ENCODE assay signal across 8 cellular contexts in the genomic region with DNA sequence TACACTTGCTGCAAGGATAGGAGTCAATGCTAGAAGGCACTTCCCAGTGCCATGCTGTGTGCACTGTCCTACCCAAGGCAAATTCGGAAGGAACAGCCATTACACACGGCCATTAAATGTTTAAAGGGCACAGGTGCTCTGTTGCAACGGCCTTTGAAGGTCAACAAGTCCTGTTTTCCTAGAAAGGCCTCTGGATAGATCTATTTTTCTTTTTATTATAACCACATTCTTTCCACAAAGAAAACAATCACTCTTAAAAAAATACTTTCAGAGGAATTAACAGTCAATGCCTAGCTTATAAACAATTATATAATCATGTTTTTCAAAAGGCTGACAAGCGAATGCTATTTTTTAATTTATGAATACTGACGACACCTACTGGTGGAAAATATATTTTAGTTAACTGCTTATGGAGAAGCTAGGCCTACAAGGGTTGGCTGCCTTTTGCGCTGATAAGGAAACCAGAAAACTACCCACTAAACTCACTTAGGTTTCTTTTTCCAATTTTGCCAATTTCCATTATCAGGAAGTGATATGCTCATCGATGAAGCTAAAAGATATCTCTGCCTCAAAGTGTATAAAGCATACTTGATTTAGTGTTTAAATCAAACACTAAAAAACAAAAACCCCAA. TPM values are rescaled to one million over a fixed set of nuclear protein-coding genes. Genes with fewer than 3 reads are reported as not detected.
A peak's percentile ranks its signal among the peaks of the same experiment; 100 is the strongest.
DNase-seq lines count a peak whose midpoint lies in the region; ATAC-seq and TF ChIP-seq lines count a peak whose summit lies in the region.

No MANE protein-coding gene starts in this region.

- H3K9me3 Mint-ChIP-seq in stimulated activated naive B cell treated with anti-CD40 and anti-IgM and Interleukin-4, amounts not matched to agents 10 μg/mL and 1 μg/mL and 100 μg/mL, for 72 hours: no peaks in the 10 kb centered on the region

- BruUV-seq in mammary epithelial cell (replicated peaks; lab: Mats Ljungman, UMichigan): no TSS peak

- H3K79me2 ChIP-seq in mammary epithelial cell (ENCODE audit: insufficient read depth, low read length): peaks cover 72% of the 10 kb centered on the region

- peak; percentile 27 for DNase-seq in DMS53 treated with DMSO at 0.1 percent for 48 hours (lab: John Stamatoyannopoulos, UW; ENCODE audit: unreplicated experiment)
- DNase-seq in KBM-7: peak; percentile 88
- peak in 1 of 3 donors; percentile 27 for DNase-seq in Peyer's patch
- DNase-seq in mammary epithelial cell: peak; percentile 63
- no peak for DNase-seq in kidney epithelial cell (ENCODE audit: low read depth)
- DNase-seq in stimulated activated naive B cell treated with anti-CD40 and anti-IgM and Interleukin-4, amounts not matched to agents 10 μg/mL and 1 μg/mL and 100 μg/mL, for 72 hours: no peak

- no peaks in the 10 kb centered on the region for H3K9me3 ChIP-seq in Peyer's patch
- no peaks in the 10 kb centered on the region for H3K9me3 ChIP-seq in mammary epithelial cell (replicated peaks; ENCODE audit: insufficient read depth, low read length)

- H3K4me3 ChIP-seq in Peyer's patch: peak overlapping the region; percentile 6 to 68 (median 10)
- H3K4me3 ChIP-seq in mammary epithelial cell (replicated peaks in 1 of 3; ENCODE audit: insufficient read depth in 1 of 3, low read depth in 2 of 3, low read length in 3 of 3): peak overlapping the region; percentile 29 to 72 (median 57)
- peak overlapping the region; percentile 27 for H3K4me3 ChIP-seq in kidney epithelial cell (ENCODE audit: low read depth, low read length)

- H3K9ac ChIP-seq in mammary epithelial cell (ENCODE audit: insufficient read depth, low read length): peak overlapping the region; percentile 72

- peaks cover 0 to 1% of the 10 kb centered on the region in 2 donors for H3K36me3 Mint-ChIP-seq in stimulated activated naive B cell treated with anti-CD40 and anti-IgM and Interleukin-4, amounts not matched to agents 10 μg/mL and 1 μg/mL and 100 μg/mL, for 72 hours

- H3K27ac Mint-ChIP-seq in stimulated activated naive B cell treated with anti-CD40 and anti-IgM and Interleukin-4, amounts not matched to agents 10 μg/mL and 1 μg/mL and 100 μg/mL, for 72 hours: no peak overlapping the region

- H3K27me3 Mint-ChIP-seq in stimulated activated naive B cell treated with anti-CD40 and anti-IgM and Interleukin-4, amounts not matched to agents 10 μg/mL and 1 μg/mL and 100 μg/mL, for 72 hours: no peaks in the 10 kb centered on the region

- H3K36me3 ChIP-seq in Peyer's patch: no peaks in the 10 kb centered on the region
- H3K36me3 ChIP-seq in mammary epithelial cell (ENCODE audit: insufficient read depth, low read length): no peaks in the 10 kb centered on the region
- H3K36me3 ChIP-seq in kidney epithelial cell (ENCODE audit: control insufficient read depth, insufficient read depth, low read length): no peaks in the 10 kb centered on the region

- no peaks in the 10 kb centered on the region for H4K20me1 ChIP-seq in mammary epithelial cell (ENCODE audit: insufficient read depth, low read length)

- WGBS in mammary epithelial cell (ENCODE audit: low coverage, missing lambda C conversion rate): 0% methylated on average over 7 of the region's 7 CpGs

- H3K4me3 Mint-ChIP-seq in stimulated activated naive B cell treated with anti-CD40 and anti-IgM and Interleukin-4, amounts not matched to agents 10 μg/mL and 1 μg/mL and 100 μg/mL, for 72 hours: peak overlapping the region; percentile 67 to 74

- no peak for TF ChIP-seq POLR2A in Peyer's patch (IDR thresholded peaks at IDR 0.05)

- ATAC-seq in stimulated activated naive B cell treated with anti-CD40 and anti-IgM and Interleukin-4, amounts not matched to agents 10 μg/mL and 1 μg/mL and 100 μg/mL, for 72 hours (replicated peaks): peak; percentile 10 to 11
- ATAC-seq in HG02623 (IDR thresholded peaks at IDR 0.05; ENCODE audit: unreplicated experiment) (no peak), HG03025 (IDR thresholded peaks at IDR 0.05; ENCODE audit: low FRiP score, unreplicated experiment) (no peak)

- peaks cover 0 to 15% (median 8%) of the 10 kb centered on the region in 4 donors for H3K4me1 ChIP-seq in Peyer's patch
- H3K4me1 ChIP-seq in mammary epithelial cell (ENCODE audit: insufficient read depth, low read length): peaks cover 34% of the 10 kb centered on the region

- H3K27ac ChIP-seq in Peyer's patch: peak overlapping the region; percentile 59 to 84 (median 78)
- H3K27ac ChIP-seq in mammary epithelial cell (ENCODE audit: insufficient read depth, low read depth, low read length): peak overlapping the region; percentile 80

- peaks cover 19 to 37% of the 10 kb centered on the region in 2 donors for H3K4me1 Mint-ChIP-seq in stimulated activated naive B cell treated with anti-CD40 and anti-IgM and Interleukin-4, amounts not matched to agents 10 μg/mL and 1 μg/mL and 100 μg/mL, for 72 hours

- peak overlapping the region; percentile 83 for H3K4me2 ChIP-seq in mammary epithelial cell (ENCODE audit: insufficient read depth, low read depth, low read length)

- TF ChIP-seq CTCF in Peyer's patch (IDR thresholded peaks at IDR 0.05) (peak; percentile 64 to 91 (median 77)), mammary epithelial cell (conservative IDR thresholded peaks at IDR 0.05 in 1 of 2, IDR thresholded peaks at IDR 0.05 in 1 of 2; ENCODE audit: extremely low read depth in 1 of 2, insufficient read depth in 1 of 2, low read depth in 1 of 2, low read length in 2 of 2) (peak; percentile 52 to 56), kidney epithelial cell (IDR thresholded peaks at IDR 0.05; ENCODE audit: insufficient read depth, low read length, poor library complexity, severe bottlenecking) (peak; percentile 31)

- no peaks in the 10 kb centered on the region for H3K27me3 ChIP-seq in Peyer's patch
- H3K27me3 ChIP-seq in mammary epithelial cell (ENCODE audit: insufficient read depth, low read length): no peaks in the 10 kb centered on the region
- no peaks in the 10 kb centered on the region for H3K27me3 ChIP-seq in kidney epithelial cell (ENCODE audit: control insufficient read depth, insufficient read depth, low read length)

- in situ Hi-C loops in KBM-7 (cut with MboI; ENCODE audit: low pct_unique_long_range_greater_than_20kb, low sequenced_read_pairs) (no loop called here), mammary epithelial cell (cut with MboI; ENCODE audit: low sequenced_read_pairs in 2 of 2) (loop anchor here (10.0 kb wide), 1 partner anchor 95 kb away; no protein-coding TSS in a partner anchor)

- H2AFZ ChIP-seq in mammary epithelial cell (ENCODE audit: low read depth, low read length): no peak overlapping the region

- dilution Hi-C loops in mammary epithelial cell (cut with HindIII; ENCODE audit: low sequenced_read_pairs): no loop called here

- CTCF ChIA-PET in mammary epithelial cell (lab: Charles Lee; ENCODE audit: low non-redundant PET): interaction anchor here (0.7 to 1.7 kb wide), 5 partner anchors 15 to 97 kb away, joined by 3 to 6 read pairs (median 4); no protein-coding TSS in a partner anchor

- intact Hi-C loops in mammary epithelial cell (cut with micrococcal nuclease): loop anchor here (1.0 kb wide), 3 partner anchors 15 to 97 kb away; no protein-coding TSS in a partner anchor

RNA-seq across cellular contexts. Expression of a gene that starts 2.4 kb away (rescaled TPM):
- total RNA-seq in Peyer's patch: 10 to 100 TPM in 1 of 4 donors, 1 to 10 TPM in 3; 4.5 to 40.4 (median 6.2) TPM
- 10 to 100 TPM; 17.5 to 43.7 TPM for total RNA-seq in mammary epithelial cell
- polyA plus RNA-seq in mammary epithelial cell: 30.8 TPM
- polyA minus RNA-seq in mammary epithelial cell: 44.5 TPM
- 12.4 and 14.3 TPM in 2 replicates for total RNA-seq in kidney epithelial cell

Comparison
In these comparisons a context has a peak if more than half of its experiments do, and no peak if none do; other contexts are left out.
1. DNase-seq: peak in DMS53 treated with DMSO at 0.1 percent for 48 hours (single experiment), KBM-7 (single experiment) and mammary epithelial cell (single experiment); none in kidney epithelial cell (single experiment) and stimulated activated naive B cell treated with anti-CD40 and anti-IgM and Interleukin-4, amounts not matched to agents 10 μg/mL and 1 μg/mL and 100 μg/mL, for 72 hours (single experiment).
2. ATAC-seq: peak in stimulated activated naive B cell treated with anti-CD40 and anti-IgM and Interleukin-4, amounts not matched to agents 10 μg/mL and 1 μg/mL and 100 μg/mL, for 72 hours (2 of 2); none in HG02623 (single experiment) and HG03025 (single experiment).
3. Peak in every context shown above with its lines, with median percentiles within 50 percentile points of each other: H3K4me3 ChIP-seq and CTCF ChIP-seq.